23 cellular contexts compared by ENCODE assay signal in genomic region chr1:73910466-73910865, GRCh38.
DNase-seq lines count a peak whose midpoint lies in the region; ATAC-seq and TF ChIP-seq lines count a peak whose summit lies in the region.
"Had no signal": no experiment of that assay in that cellular context is flagged by ENCODE, and none has a peak within 500 bp of the region (broad histone marks: within the 10 kb centered on the region; RNA-seq: fewer than 3 reads in every experiment).

No MANE protein-coding gene starts in this region.

- no peak overlapping the region for H3K27ac ChIP-seq in left ventricle myocardium inferior (replicated peaks)
- H3K27ac ChIP-seq: breast epithelium, thoracic aorta had no signal

- no peaks in the 10 kb centered on the region for H3K36me3 ChIP-seq in left ventricle myocardium inferior
- H3K36me3 ChIP-seq: breast epithelium, thoracic aorta had no signal

- ATAC-seq in GM19463 (IDR thresholded peaks at IDR 0.05; ENCODE audit: unreplicated experiment) (peak; percentile 46), HG02588 (IDR thresholded peaks at IDR 0.05; ENCODE audit: unreplicated experiment) (no peak), GM21526 (IDR thresholded peaks at IDR 0.05; ENCODE audit: low FRiP score, unreplicated experiment) (no peak), HG03442 (IDR thresholded peaks at IDR 0.05; ENCODE audit: unreplicated experiment) (no peak)
- ATAC-seq: CD8-positive, alpha-beta T cell; HepG2; mucosa of descending colon had no signal

- DNase-seq in Caki2 (ENCODE audit: low read depth) (peak; percentile 61), RKO (ENCODE audit: low spot score) (peak; percentile 6), glomerular visceral epithelial cell (ENCODE audit: extremely low spot score) (peak; percentile 50), left ventricle myocardium inferior (no peak)
- DNase-seq: activated CD4-positive, alpha-beta T cell treated with anti-CD3 and anti-CD28 coated beads, Interleukin-2, amount 10 ng/mL, durations not matched to agents 24 days and 14 days; activated CD8-positive, alpha-beta memory T cell treated with anti-CD3 and anti-CD28 coated beads, Interleukin-2, amount 50 U/mL, for 48 hours; CD8-positive, alpha-beta T cell; cortex of kidney; DMS79 treated with DMSO at 0.1 percent for 48 hours; mucosa of descending colon; NCI-H1417 treated with DMSO at 0.1 percent for 48 hours; NCI-H524; posterior cingulate gyrus; Right ventricle myocardium superior; stimulated activated CD4-positive, alpha-beta T cell treated with anti-CD3 and anti-CD28 coated beads, Interleukin-1b, Interleukin-23, amount 100 ng/mL, for 48 hours; stimulated activated naive CD4-positive, alpha-beta T cell had no signal

- H3K4me3 ChIP-seq in left ventricle myocardium inferior: no peak overlapping the region
- H3K4me3 ChIP-seq: breast epithelium, mucosa of descending colon, thoracic aorta had no signal

- no peak for TF ChIP-seq CTCF in left ventricle myocardium inferior (IDR thresholded peaks at IDR 0.05; ENCODE audit: borderline replicate concordance)

- intact Hi-C loops in left ventricle myocardium inferior (cut with micrococcal nuclease): no loop called here

- no peaks in the 10 kb centered on the region for H3K27me3 ChIP-seq in left ventricle myocardium inferior (ENCODE audit: low read depth)
- H3K27me3 ChIP-seq: breast epithelium had no signal

- H3K9me3 ChIP-seq in left ventricle myocardium inferior (replicated peaks): peaks cover 13% of the 10 kb centered on the region
- H3K9me3 ChIP-seq: mucosa of descending colon, thoracic aorta had no signal

- in situ Hi-C loops in Caki2 (cut with HindIII; ENCODE audit: low pct_unique_long_range_greater_than_20kb, low sequenced_read_pairs): no loop called here

- no peaks in the 10 kb centered on the region for H3K4me1 ChIP-seq in left ventricle myocardium inferior
- H3K4me1 ChIP-seq: breast epithelium had no signal
